ENCODE assay signal across 8 cellular contexts in genomic region chr20:35618372-35619131, GRCh38. TPM values are rescaled to one million over a fixed set of nuclear protein-coding genes. Genes with fewer than 3 reads are reported as not detected.
DNase-seq lines count a peak whose midpoint lies in the region; ATAC-seq, FAIRE-seq and TF ChIP-seq lines count a peak whose summit lies in the region.

No MANE protein-coding gene starts in this region.

- peaks cover 0 to 11% (median 0%) of the 10 kb centered on the region in 9 donors for H3K36me3 ChIP-seq in heart left ventricle
- H3K36me3 ChIP-seq in effector memory CD4-positive, alpha-beta T cell (ENCODE audit: control insufficient read depth, insufficient read depth, low read length) = no peaks in the 10 kb centered on the region

- WGBS in heart left ventricle, 4 donors = 9 to 27% (median 12%) methylated on average over 18 to 34 of the region's 34 CpGs

- H3K4me1 ChIP-seq in heart left ventricle = peaks cover 3 to 42% (median 28%) of the 10 kb centered on the region in 12 donors
- peaks cover 38% of the 10 kb centered on the region for H3K4me1 ChIP-seq in effector memory CD4-positive, alpha-beta T cell (ENCODE audit: control insufficient read depth, insufficient read depth, low read length, poor library complexity, severe bottlenecking)

- TF ChIP-seq CTCF in heart left ventricle (IDR thresholded peaks at IDR 0.05) (no peak), nephron (IDR thresholded peaks at IDR 0.05; ENCODE audit: unreplicated experiment in 3 of 3) (no peak)

- H3K9me3 Mint-ChIP-seq in T-cell = no peaks in the 10 kb centered on the region
- H3K9me3 Mint-ChIP-seq in nephron = no peaks in the 10 kb centered on the region

- peak in 3 of 5 donors; percentile 34 to 64 (median 39) for DNase-seq in heart left ventricle
- DNase-seq in Right ventricle myocardium inferior (ENCODE audit: missing footprints) = no peak
- DNase-seq in T-cell = peak in 8 of 34 experiments; percentile 8 to 36 (median 22)
- DNase-seq in effector memory CD4-positive, alpha-beta T cell = no peak
- DNase-seq in RCC 7860 (ENCODE audit: low spot score) = no peak
- DNase-seq in midbrain (lab: John Stamatoyannopoulos, UW) = no peak
- DNase-seq in effector CD4-positive, alpha-beta T cell = no peak

- H3K4me3 ChIP-seq in heart left ventricle = peak overlapping the region; percentile 19 to 68 (median 56)
- H3K4me3 ChIP-seq in effector memory CD4-positive, alpha-beta T cell (ENCODE audit: insufficient read depth, low read depth, low read length, poor library complexity, severe bottlenecking) = peak overlapping the region; percentile 42

- ATAC-seq in heart left ventricle = no peak
- ATAC-seq in Right ventricle myocardium inferior = no peak
- no peak for ATAC-seq in T-cell (replicated peaks in 1 of 4)

- POLR2A ChIA-PET in T-cell (lab: Charles Lee) = interaction anchor here (0.6 to 1.3 kb wide), 7 partner anchors 12 to 124 kb away, joined by 3 to 7 read pairs (median 3); partner anchors contain the start of genes CPNE1 (in 1 of the 2) and RBM12 (in 1 of the 2)

- H3K27me3 ChIP-seq in heart left ventricle = no peaks in the 10 kb centered on the region
- H3K27me3 ChIP-seq in effector memory CD4-positive, alpha-beta T cell (replicated peaks; ENCODE audit: control insufficient read depth, insufficient read depth, low read length, poor library complexity, severe bottlenecking) = no peaks in the 10 kb centered on the region

- H3K4me1 Mint-ChIP-seq in T-cell (peaks cover 35 to 49% (median 46%) of the 10 kb centered on the region in 3 donors), nephron (peaks cover 18% of the 10 kb centered on the region)

- CTCF ChIA-PET in T-cell (lab: Charles Lee) = interaction anchor here (0.6 to 2.4 kb wide), 9 partner anchors 9 to 329 kb away, joined by 3 to 17 read pairs (median 3); partner anchors contain the start of genes CPNE1 (in 1 of the 2) and RBM12 (in 1 of the 2)

- no peak for TF ChIP-seq POLR2A in heart left ventricle (IDR thresholded peaks at IDR 0.05)

- H3K27me3 Mint-ChIP-seq in T-cell = no peaks in the 10 kb centered on the region
- peaks cover 42% of the 10 kb centered on the region for H3K27me3 Mint-ChIP-seq in nephron (ENCODE audit: low read depth)

- peak overlapping the region; percentile 52 to 84 for H3K27ac Mint-ChIP-seq in T-cell
- peak overlapping the region; percentile 43 to 57 (median 44) for H3K27ac Mint-ChIP-seq in nephron

- FAIRE-seq in RCC 7860 (lab: Jason Lieb, UNC) = no peak

- H3K36me3 Mint-ChIP-seq in T-cell (no peaks in the 10 kb centered on the region), nephron (ENCODE audit: low read depth) (peaks cover 5% of the 10 kb centered on the region)

- H3K27ac ChIP-seq in heart left ventricle = peak overlapping the region in 3 of 12 donors; percentile 10 to 97 (median 88)
- no peak overlapping the region for H3K27ac ChIP-seq in effector memory CD4-positive, alpha-beta T cell (ENCODE audit: insufficient read depth, low read length, poor library complexity, severe bottlenecking)

- H3K9me3 ChIP-seq in heart left ventricle = no peaks in the 10 kb centered on the region
- no peaks in the 10 kb centered on the region for H3K9me3 ChIP-seq in effector memory CD4-positive, alpha-beta T cell (ENCODE audit: control insufficient read depth, low read length)

- H3K4me3 Mint-ChIP-seq in T-cell = peak overlapping the region; percentile 79 to 86 (median 83)
- H3K4me3 Mint-ChIP-seq in nephron = peak overlapping the region; percentile 85 to 87 (median 87)

- intact Hi-C loops in heart left ventricle (cut with DNase I) (loop anchor here in 7 of 10 donors (5.0 to 10.0 kb wide), 4 partner anchors 44 to 154 kb away; partner anchors contain the start of genes CPNE1 (in 5 of the 7), RBM12 (in 5 of the 7), ERGIC3 (in 1 of the 7) and RBM39 (in 1 of the 7)), Right ventricle myocardium inferior (cut with DNase I) (loop anchor here (10.0 kb wide), 1 partner anchor 266 kb away; no protein-coding TSS in a partner anchor)

RNA-seq across cellular contexts. Expression of gene SPAG4, which starts 2.9 kb away (rescaled TPM):
- total RNA-seq in heart left ventricle = 1 to 10 TPM; 1.1 to 6.8 (median 4.5) TPM
- polyA plus RNA-seq in heart left ventricle = 1 to 10 TPM; 4.3 to 6.9 TPM
- 1.6 TPM for total RNA-seq in Right ventricle myocardium inferior
- 10 to 100 TPM in 2 of 5 donors, 1 to 10 TPM in 1, under 1 TPM in 2; 0.76 to 26.4 (median 1.2) TPM for total RNA-seq in T-cell

RNA-seq across cellular contexts. Expression of gene CPNE1, which starts 46.1 kb away (rescaled TPM):
- 10 to 100 TPM; 25.7 to 75.6 (median 56.1) TPM for total RNA-seq in heart left ventricle
- 10 to 100 TPM; 37.8 to 55.4 TPM for polyA plus RNA-seq in heart left ventricle
- total RNA-seq in Right ventricle myocardium inferior = 49.6 TPM
- 100 to 1,000 TPM; 284 to 408 (median 324) TPM for total RNA-seq in T-cell

RNA-seq across cellular contexts. Expression of gene RBM12, which starts 46.1 kb away (rescaled TPM):
- 10 to 100 TPM; 15.8 to 61.7 (median 44.4) TPM for total RNA-seq in heart left ventricle
- polyA plus RNA-seq in heart left ventricle = 10 to 100 TPM in 1 of 2 donors, 1 to 10 TPM in 1; 7.4 to 26.4 TPM
- total RNA-seq in Right ventricle myocardium inferior = 41.4 TPM
- 100 to 1,000 TPM in 3 of 5 donors, 10 to 100 TPM in 2; 89.5 to 113 (median 109) TPM for total RNA-seq in T-cell

Comparison
In these comparisons a context has a peak if more than half of its experiments do, and no peak if none do; other contexts are left out.
1. DNase-seq: peak in heart left ventricle (3 of 5); none in Right ventricle myocardium inferior (single experiment), effector memory CD4-positive, alpha-beta T cell (0 of 3), RCC 7860 (single experiment), midbrain (single experiment) and effector CD4-positive, alpha-beta T cell (single experiment).